ENCODE assay signal across 10 cellular contexts in the genomic region with DNA sequence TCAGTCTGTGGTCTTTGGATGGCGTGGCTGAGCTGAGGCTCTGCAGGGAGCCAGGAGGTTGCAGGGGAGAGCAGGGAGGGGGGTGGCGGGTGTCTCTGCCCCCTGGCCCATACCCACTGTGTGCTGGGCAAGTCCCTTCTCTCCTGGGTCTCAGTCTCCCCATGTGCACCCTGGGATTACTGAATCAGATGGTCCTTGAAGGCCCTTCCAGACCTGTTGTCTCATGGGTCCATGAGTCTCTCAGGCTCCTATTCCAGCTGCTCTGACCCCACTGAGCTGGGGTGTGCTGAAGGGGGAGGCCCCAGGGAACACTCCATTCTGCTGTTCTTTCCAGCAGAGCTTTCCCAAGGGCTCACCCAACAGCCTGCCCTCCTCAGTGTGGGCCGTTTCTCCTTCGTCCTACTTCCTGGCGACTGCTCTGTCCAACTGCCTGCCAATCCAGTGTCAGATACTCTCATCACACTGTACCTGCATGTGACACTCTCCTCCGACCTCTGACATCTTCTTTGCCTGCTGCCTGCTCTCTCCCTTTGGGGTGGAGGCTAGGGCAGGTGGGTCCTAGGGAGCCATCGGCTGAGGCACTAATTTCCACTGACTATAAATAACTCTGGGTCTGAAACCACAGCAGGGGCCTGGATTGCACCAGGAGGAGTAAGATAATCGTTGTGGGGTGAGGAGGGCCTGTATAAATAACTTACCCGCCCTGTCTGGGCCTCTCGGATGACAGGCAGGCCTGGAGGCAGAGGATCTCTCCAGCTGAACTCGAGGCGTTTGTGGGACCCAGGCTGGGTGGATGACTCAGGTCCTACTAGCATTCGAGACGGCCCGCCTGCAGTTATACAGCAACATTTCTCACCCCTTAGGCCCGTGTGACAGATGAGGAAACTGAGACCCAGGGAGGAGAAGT.
DNase-seq lines count a peak whose midpoint lies in the region; ATAC-seq and TF ChIP-seq lines count a peak whose summit lies in the region.
"Had no signal": no experiment of that assay in that cellular context is flagged by ENCODE, and none has a peak within 500 bp of the region (broad histone marks: within the 10 kb centered on the region; RNA-seq: fewer than 3 reads in every experiment).

No MANE protein-coding gene starts in this region.

- H3K27me3 ChIP-seq in dorsolateral prefrontal cortex (no peaks in the 10 kb centered on the region), skeletal muscle satellite cell (ENCODE audit: control insufficient read depth, insufficient read depth, low read length) (peaks cover 2% of the 10 kb centered on the region)

- no peaks in the 10 kb centered on the region for H3K36me3 Mint-ChIP-seq in T-helper 1 cell treated with Interleukin-12 subunit alpha and Interleukin-12 subunit beta and Interleukin-4 antibody, amounts not matched to agents 30 μg/mL and 1 μg/mL, for 36 hours (ENCODE audit: low read depth)

- ATAC-seq in GM18858 (IDR thresholded peaks at IDR 0.05; ENCODE audit: unreplicated experiment) (no peak), HG02763 (IDR thresholded peaks at IDR 0.05; ENCODE audit: unreplicated experiment) (no peak), HG03097 (IDR thresholded peaks at IDR 0.05; ENCODE audit: low FRiP score, unreplicated experiment) (no peak)

- H3K27me3 Mint-ChIP-seq in T-helper 1 cell treated with Interleukin-12 subunit alpha and Interleukin-12 subunit beta and Interleukin-4 antibody, amounts not matched to agents 30 μg/mL and 1 μg/mL, for 36 hours (ENCODE audit: low read depth) = no peaks in the 10 kb centered on the region

- H3K4me3 ChIP-seq in dorsolateral prefrontal cortex (no peak overlapping the region), skeletal muscle satellite cell (ENCODE audit: low read length) (no peak overlapping the region)
- H3K4me3 ChIP-seq: prostate gland had no signal

- intact Hi-C loops in dorsolateral prefrontal cortex (cut with DNase I) = no loop called here

- DNase-seq in T-helper 1 cell = no peak
- peak; percentile 95 for DNase-seq in NOMO-1 treated with dmso at 0.1 percent for 144 hours (lab: John Stamatoyannopoulos, UW; ENCODE audit: unreplicated experiment)
- DNase-seq in dorsolateral prefrontal cortex = no peak

- H3K4me1 ChIP-seq in skeletal muscle satellite cell (ENCODE audit: control insufficient read depth, insufficient read depth, low read length) = peaks cover 38% of the 10 kb centered on the region
- H3K4me1 ChIP-seq: prostate gland had no signal

- H3K27ac Mint-ChIP-seq in T-helper 1 cell treated with Interleukin-12 subunit alpha and Interleukin-12 subunit beta and Interleukin-4 antibody, amounts not matched to agents 30 μg/mL and 1 μg/mL, for 36 hours = peak overlapping the region; percentile 78

- H3K9me3 ChIP-seq in skeletal muscle satellite cell (replicated peaks; ENCODE audit: low read length) = no peaks in the 10 kb centered on the region
- H3K9me3 ChIP-seq: prostate gland had no signal

- H3K4me2 ChIP-seq in skeletal muscle satellite cell (ENCODE audit: low read length) = no peak overlapping the region

- H3K9me3 Mint-ChIP-seq in T-helper 1 cell treated with Interleukin-12 subunit alpha and Interleukin-12 subunit beta and Interleukin-4 antibody, amounts not matched to agents 30 μg/mL and 1 μg/mL, for 36 hours = no peaks in the 10 kb centered on the region
- H3K9me3 Mint-ChIP-seq: activated T-cell treated with anti-CD3 and anti-CD28 coated beads, Interleukin-2, amount 50 U/mL, for 72 hours had no signal

- H3K4me3 Mint-ChIP-seq in T-helper 1 cell treated with Interleukin-12 subunit alpha and Interleukin-12 subunit beta and Interleukin-4 antibody, amounts not matched to agents 30 μg/mL and 1 μg/mL, for 36 hours = no peak overlapping the region

- no peak for TF ChIP-seq CTCF in dorsolateral prefrontal cortex (IDR thresholded peaks at IDR 0.05 in 54 of 56, conservative IDR thresholded peaks at IDR 0.05 in 2 of 56; ENCODE audit: low read depth in 1 of 56, partially characterized antibody in 56 of 56)

- peak overlapping the region in 32 of 59 donors; percentile 4 to 67 (median 43) for H3K27ac ChIP-seq in dorsolateral prefrontal cortex
- H3K27ac ChIP-seq: prostate gland had no signal

- H3K36me3 ChIP-seq in skeletal muscle satellite cell (ENCODE audit: insufficient read depth, low read length) = no peaks in the 10 kb centered on the region
- H3K36me3 ChIP-seq: prostate gland had no signal

- peak overlapping the region; percentile 22 for H3K9ac ChIP-seq in skeletal muscle satellite cell (ENCODE audit: low read depth, low read length)

- peaks cover 26% of the 10 kb centered on the region for H3K4me1 Mint-ChIP-seq in T-helper 1 cell treated with Interleukin-12 subunit alpha and Interleukin-12 subunit beta and Interleukin-4 antibody, amounts not matched to agents 30 μg/mL and 1 μg/mL, for 36 hours (ENCODE audit: low read depth)
